ENCODE assay signal across 9 cellular contexts in genomic region chr1:184753093-184753492, GRCh38. TPM values are rescaled to one million over a fixed set of nuclear protein-coding genes. Genes with fewer than 3 reads are reported as not detected.
DNase-seq lines count a peak whose midpoint lies in the region; ATAC-seq and TF ChIP-seq lines count a peak whose summit lies in the region.
"Had no signal": no experiment of that assay in that cellular context is flagged by ENCODE, and none has a peak within 500 bp of the region (broad histone marks: within the 10 kb centered on the region; RNA-seq: fewer than 3 reads in every experiment).

No MANE protein-coding gene starts in this region.

- TF ChIP-seq CTCF in AG04450 (IDR thresholded peaks at IDR 0.05; ENCODE audit: low read depth, low read length): no peak
- no peak for TF ChIP-seq CTCF in body of pancreas (IDR thresholded peaks at IDR 0.05)

- H3K27me3 ChIP-seq in AG04450 (ENCODE audit: control insufficient read depth, insufficient read depth, low read length) (no peaks in the 10 kb centered on the region), HUES6 (ENCODE audit: control insufficient read depth, insufficient read depth, low read length) (peaks cover 18% of the 10 kb centered on the region), body of pancreas (no peaks in the 10 kb centered on the region), mucosa of rectum (ENCODE audit: control insufficient read depth in 2 of 2, insufficient read depth in 2 of 2, low read length in 2 of 2) (no peaks in the 10 kb centered on the region)

- POLR2A ChIA-PET in AG04450 (lab: Yijun Ruan, JAX): interaction anchor here (0.6 kb wide), 2 partner anchors 11 to 847 kb away, joined by 3 to 5 read pairs; no protein-coding TSS in a partner anchor

- H3K36me3 ChIP-seq in HUES6 (ENCODE audit: control insufficient read depth, insufficient read depth, low read length) (no peaks in the 10 kb centered on the region), body of pancreas (replicated peaks in 1 of 2; ENCODE audit: insufficient read depth in 1 of 2, low read depth in 2 of 2) (no peaks in the 10 kb centered on the region), mucosa of rectum (ENCODE audit: control insufficient read depth in 2 of 2, insufficient read depth in 2 of 2, low read length in 2 of 2) (no peaks in the 10 kb centered on the region)

- ATAC-seq in body of pancreas (no peak), HG02610 (IDR thresholded peaks at IDR 0.05; ENCODE audit: unreplicated experiment) (no peak)

- intact Hi-C loops in body of pancreas (cut with DNase I): no loop called here

- H3K4me3 ChIP-seq in AG04450 (ENCODE audit: low read depth, low read length): peak overlapping the region; percentile 95
- H3K4me3 ChIP-seq in HUES6 (ENCODE audit: low read depth, low read length): peak overlapping the region; percentile 77; the same call in 1 of the 2 replicates
- H3K4me3 ChIP-seq in body of pancreas: peak overlapping the region in 1 of 2 donors; percentile 75
- peak overlapping the region; percentile 89 to 99 for H3K4me3 ChIP-seq in mucosa of rectum (ENCODE audit: low read length in 2 of 2)

- peaks cover 10% of the 10 kb centered on the region for H3K4me1 ChIP-seq in HUES6 (ENCODE audit: control insufficient read depth, insufficient read depth, low read length)
- peaks cover 52% of the 10 kb centered on the region for H3K4me1 ChIP-seq in body of pancreas
- peaks cover 4 to 22% of the 10 kb centered on the region in 2 donors for H3K4me1 ChIP-seq in mucosa of rectum (ENCODE audit: control insufficient read depth in 2 of 2, insufficient read depth in 2 of 2, low read length in 2 of 2)

- no peak overlapping the region for H3K9ac ChIP-seq in HUES6 (ENCODE audit: low read length)
- H3K9ac ChIP-seq in mucosa of rectum (ENCODE audit: low read depth in 1 of 2, low read length in 2 of 2): peak overlapping the region; percentile 90 to 95

- CTCF ChIA-PET in AG04450 (lab: Charles Lee): interaction anchor here (1.1 to 1.2 kb wide), 2 partner anchors 18 to 52 kb away, joined by 3 to 6 read pairs; no protein-coding TSS in a partner anchor

- H3K9me3 ChIP-seq in AG04450 (ENCODE audit: control insufficient read depth, insufficient read depth, low read length) (peaks cover 2% of the 10 kb centered on the region; the same call in 1 of the 2 replicates), HUES6 (ENCODE audit: control insufficient read depth, insufficient read depth, low read depth, low read length) (no peaks in the 10 kb centered on the region), body of pancreas (no peaks in the 10 kb centered on the region), mucosa of rectum (ENCODE audit: control insufficient read depth in 2 of 2, low read length in 2 of 2) (no peaks in the 10 kb centered on the region)

- no peak overlapping the region for H3K27ac ChIP-seq in AG04450 (ENCODE audit: low read depth, low read length)
- no peak overlapping the region for H3K27ac ChIP-seq in HUES6 (ENCODE audit: low read depth, low read length)
- H3K27ac ChIP-seq in body of pancreas: peak overlapping the region in 3 of 4 donors; percentile 89 to 100 (median 99)
- peak overlapping the region; percentile 95 for H3K27ac ChIP-seq in mucosa of rectum (ENCODE audit: low read depth in 2 of 2, low read length in 2 of 2)

- WGBS in body of pancreas, 2 donors: 15 to 25% methylated on average over 5 of the region's 5 CpGs

- no peak for TF ChIP-seq POLR2A in body of pancreas (IDR thresholded peaks at IDR 0.05)

- DNase-seq in AG04450 (ENCODE audit: low read depth, low spot score): no peak
- no peak for DNase-seq in body of pancreas
- no peak for DNase-seq in D341Med (ENCODE audit: low spot score)
- no peak for DNase-seq in COR-L47 (lab: John Stamatoyannopoulos, UW)
- DNase-seq in ACHN: no peak
- DNase-seq: occipital lobe had no signal

- in situ Hi-C loops in ACHN (cut with HindIII; ENCODE audit: low pct_ligation_motif_present, low pct_unique_long_range_greater_than_20kb, low sequenced_read_pairs): no loop called here

RNA-seq across cellular contexts. Expression of gene EDEM3, which starts 1.6 kb away (rescaled TPM):
- 19.2 and 26.1 TPM in 2 replicates for polyA plus RNA-seq in AG04450 (2011; rRNA removed)
- 63.6 and 76.5 TPM in 2 replicates for polyA minus RNA-seq in AG04450 (2011; rRNA and poly(A)+ RNA removed)
- total RNA-seq in body of pancreas: 10 to 100 TPM; 37.9 to 49.4 TPM

Comparison
In these comparisons a context has a peak if more than half of its experiments do, and no peak if none do; other contexts are left out.
1. H3K27ac ChIP-seq: peak in body of pancreas (3 of 4) and mucosa of rectum (2 of 2); none in AG04450 (single experiment) and HUES6 (single experiment).